ENCODE assay signal across 1 cellular context in the genomic region with DNA sequence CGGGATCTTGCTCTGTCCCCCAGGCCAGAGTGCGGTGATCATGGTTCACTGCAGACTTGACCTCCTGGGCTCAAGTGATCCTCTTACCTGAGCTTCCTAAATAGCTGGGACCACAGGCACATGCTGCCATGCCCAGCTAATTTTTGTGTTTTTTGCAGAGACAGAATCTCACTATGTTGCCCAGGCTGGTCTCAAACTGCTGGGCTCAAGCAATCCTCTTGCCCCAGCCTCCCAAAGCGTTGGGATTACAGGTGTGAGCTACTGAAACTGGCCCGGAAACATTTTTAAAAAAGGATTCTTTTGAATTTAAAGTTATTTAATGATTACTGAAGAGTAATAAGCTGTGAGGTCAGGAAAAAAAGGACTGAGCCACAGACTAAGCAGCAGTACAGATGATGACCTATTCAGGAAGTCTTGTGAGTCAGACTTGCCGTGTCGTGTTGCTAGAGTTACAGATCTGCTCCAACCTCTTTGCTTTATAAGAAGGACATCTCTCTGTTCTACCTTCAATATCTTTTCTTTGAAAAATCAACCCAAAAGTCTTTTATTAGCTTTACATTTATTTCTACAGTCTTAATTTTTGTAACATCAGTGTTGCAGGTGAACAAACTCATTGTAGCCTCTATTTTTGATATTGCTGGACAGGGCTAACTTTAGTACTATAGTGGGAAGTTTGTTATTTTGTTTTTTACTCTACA.
TF ChIP-seq lines count a peak whose summit lies in the region.

No MANE protein-coding gene starts in this region.

TF ChIP-seq in K562, 482 proteins besides CTCF, POLR2A, EP300 and RAD21 (continued from another document and continues in another):
- TF ChIP-seq TRIM25 (IDR thresholded peaks at IDR 0.05; ENCODE audit: borderline replicate concordance) = no peak
- TF ChIP-seq RCOR1 (IDR thresholded peaks at IDR 0.05; ENCODE audit: borderline replicate concordance in 1 of 2, low read depth in 2 of 2, low read length in 2 of 2) = 0 out of 4 replicates have a peak, but pooled peaks of 1 of the 2 experiments have one; percentile 19
- no peak for TF ChIP-seq HCFC1 (IDR thresholded peaks at IDR 0.05; ENCODE audit: low read depth, low read length)
- TF ChIP-seq HDAC8 (tag; IDR thresholded peaks at IDR 0.05) = no peak
- TF ChIP-seq, protein P1, sequence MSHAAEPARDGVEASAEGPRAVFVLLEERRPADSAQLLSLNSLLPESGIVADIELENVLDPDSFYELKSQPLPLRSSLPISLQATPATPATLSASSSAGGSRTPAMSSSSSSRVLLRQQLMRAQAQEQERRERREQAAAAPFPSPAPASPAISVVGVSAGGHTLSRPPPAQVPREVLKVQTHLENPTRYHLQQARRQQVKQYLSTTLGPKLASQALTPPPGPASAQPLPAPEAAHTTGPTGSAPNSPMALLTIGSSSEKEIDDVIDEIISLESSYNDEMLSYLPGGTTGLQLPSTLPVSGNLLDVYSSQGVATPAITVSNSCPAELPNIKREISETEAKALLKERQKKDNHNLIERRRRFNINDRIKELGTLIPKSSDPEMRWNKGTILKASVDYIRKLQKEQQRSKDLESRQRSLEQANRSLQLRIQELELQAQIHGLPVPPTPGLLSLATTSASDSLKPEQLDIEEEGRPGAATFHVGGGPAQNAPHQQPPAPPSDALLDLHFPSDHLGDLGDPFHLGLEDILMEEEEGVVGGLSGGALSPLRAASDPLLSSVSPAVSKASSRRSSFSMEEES (CRISPR knock-in tag; IDR thresholded peaks at IDR 0.05) = no peak
- no peak for TF ChIP-seq E2F8 (IDR thresholded peaks at IDR 0.05; ENCODE audit: low read depth, partially characterized antibody)
- TF ChIP-seq ZNF766 (CRISPR knock-in tag; conservative IDR thresholded peaks at IDR 0.05) = 0 out of 2 replicates have a peak, but pooled peaks have one; percentile 17
- peak; percentile 57; the same call in 1 of the 2 replicates for TF ChIP-seq ADNP (tag; IDR thresholded peaks at IDR 0.05)
- TF ChIP-seq ZNF121 (CRISPR knock-in tag; conservative IDR thresholded peaks at IDR 0.05) = peak; percentile 89
- TF ChIP-seq ZNF507 (tag; conservative IDR thresholded peaks at IDR 0.05) = no peak
- TF ChIP-seq MYC (IDR thresholded peaks at IDR 0.05; ENCODE audit: low read depth, low read length) = no peak
- TF ChIP-seq MYC (CRISPR knock-in tag; IDR thresholded peaks at IDR 0.05; ENCODE audit: borderline replicate concordance, low read depth) = no peak
- peak; percentile 70 for TF ChIP-seq HMBOX1 (IDR thresholded peaks at IDR 0.05)
- TF ChIP-seq MNT (conservative IDR thresholded peaks at IDR 0.05) = 0 out of 4 replicates have a peak, but pooled peaks of 1 of the 2 experiments have one; percentile 18
- TF ChIP-seq NFRKB (IDR thresholded peaks at IDR 0.05; ENCODE audit: low read depth) = peak; percentile 51
- peak; percentile 46; the same call in 1 of the 2 replicates for TF ChIP-seq ELF1 (tag; IDR thresholded peaks at IDR 0.05)
- TF ChIP-seq MLLT1 (IDR thresholded peaks at IDR 0.05) = no peak
- TF ChIP-seq NR2C1 (IDR thresholded peaks at IDR 0.05) = no peak
- no peak for TF ChIP-seq NR2C1 (tag; IDR thresholded peaks at IDR 0.05)
- TF ChIP-seq ARID1B (IDR thresholded peaks at IDR 0.05) = peak; percentile 60
- TF ChIP-seq CHAMP1 (IDR thresholded peaks at IDR 0.05) = 0 out of 2 replicates have a peak, but pooled peaks have one; percentile 10
- TF ChIP-seq, protein P2, sequence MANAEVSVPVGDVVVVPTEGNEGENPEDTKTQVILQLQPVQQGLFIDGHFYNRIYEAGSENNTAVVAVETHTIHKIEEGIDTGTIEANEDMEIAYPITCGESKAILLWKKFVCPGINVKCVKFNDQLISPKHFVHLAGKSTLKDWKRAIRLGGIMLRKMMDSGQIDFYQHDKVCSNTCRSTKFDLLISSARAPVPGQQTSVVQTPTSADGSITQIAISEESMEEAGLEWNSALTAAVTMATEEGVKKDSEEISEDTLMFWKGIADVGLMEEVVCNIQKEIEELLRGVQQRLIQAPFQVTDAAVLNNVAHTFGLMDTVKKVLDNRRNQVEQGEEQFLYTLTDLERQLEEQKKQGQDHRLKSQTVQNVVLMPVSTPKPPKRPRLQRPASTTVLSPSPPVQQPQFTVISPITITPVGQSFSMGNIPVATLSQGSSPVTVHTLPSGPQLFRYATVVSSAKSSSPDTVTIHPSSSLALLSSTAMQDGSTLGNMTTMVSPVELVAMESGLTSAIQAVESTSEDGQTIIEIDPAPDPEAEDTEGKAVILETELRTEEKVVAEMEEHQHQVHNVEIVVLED (CRISPR knock-in tag; IDR thresholded peaks at IDR 0.05) = no peak
- TF ChIP-seq SOX6 (IDR thresholded peaks at IDR 0.05) = no peak
- TF ChIP-seq TARDBP (IDR thresholded peaks at IDR 0.05) = no peak
- TF ChIP-seq TAF15 (IDR thresholded peaks at IDR 0.05; ENCODE audit: low read depth, low read length) = no peak
- peak; percentile 70 for TF ChIP-seq SMARCE1 (IDR thresholded peaks at IDR 0.05)
- 0 out of 2 replicates have a peak, but pooled peaks have one; percentile 67 for TF ChIP-seq ZNF589 (CRISPR knock-in tag; IDR thresholded peaks at IDR 0.05; ENCODE audit: low read depth)
- TF ChIP-seq ZNF445 (CRISPR knock-in tag; IDR thresholded peaks at IDR 0.05; ENCODE audit: low read depth) = no peak
- TF ChIP-seq ZNF644 (tag; IDR thresholded peaks at IDR 0.05; ENCODE audit: low read depth) = no peak
- no peak for TF ChIP-seq STAT5B (CRISPR knock-in tag; IDR thresholded peaks at IDR 0.05)
- peak; percentile 61; the same call in 1 of the 2 replicates for TF ChIP-seq ATF7 (IDR thresholded peaks at IDR 0.05)
- no peak for TF ChIP-seq DNMT1 (IDR thresholded peaks at IDR 0.05)
- TF ChIP-seq, protein P3, sequence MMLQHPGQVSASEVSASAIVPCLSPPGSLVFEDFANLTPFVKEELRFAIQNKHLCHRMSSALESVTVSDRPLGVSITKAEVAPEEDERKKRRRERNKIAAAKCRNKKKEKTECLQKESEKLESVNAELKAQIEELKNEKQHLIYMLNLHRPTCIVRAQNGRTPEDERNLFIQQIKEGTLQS (IDR thresholded peaks at IDR 0.05) = peak; percentile 87
- TF ChIP-seq, protein P3 (CRISPR knock-in tag; conservative IDR thresholded peaks at IDR 0.05) = no peak
- TF ChIP-seq NR1H2 (CRISPR knock-in tag; IDR thresholded peaks at IDR 0.05) = no peak
- TF ChIP-seq JUN (IDR thresholded peaks at IDR 0.05; ENCODE audit: borderline replicate concordance, low read depth, low read length) = peak; percentile 80
- TF ChIP-seq JUN (CRISPR knock-in tag; IDR thresholded peaks at IDR 0.05; ENCODE audit: borderline replicate concordance) = no peak
- TF ChIP-seq HNRNPK (IDR thresholded peaks at IDR 0.05; ENCODE audit: low read depth, low read length, poor library complexity, severe bottlenecking) = no peak
- TF ChIP-seq ZBTB11 (CRISPR knock-in tag; IDR thresholded peaks at IDR 0.05) = peak in 1 of 3 experiments; percentile 92; a peak in 2 of 6 replicates
